ENCODE assay signal across 1 cellular context in the genomic region with DNA sequence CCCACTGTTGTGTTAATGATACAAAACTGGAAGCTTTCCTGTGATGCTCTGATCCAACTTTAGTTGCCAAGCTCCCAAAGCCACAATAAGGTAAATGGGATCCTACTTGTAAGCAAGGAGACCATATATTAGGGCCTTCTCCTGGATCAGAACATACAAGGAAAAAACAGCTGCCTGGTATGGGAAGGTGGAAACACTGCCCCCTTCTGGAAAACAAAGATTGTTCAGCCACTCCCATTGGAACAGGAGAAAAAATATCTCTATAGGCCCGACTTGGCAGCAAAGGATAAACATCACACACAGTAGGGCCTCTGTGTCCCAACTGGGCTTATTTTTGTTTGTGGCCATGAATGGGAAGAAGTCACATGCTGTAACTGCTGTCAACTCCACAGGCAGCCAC.
A peak's percentile ranks its signal among the peaks of the same experiment; 100 is the strongest.
TF ChIP-seq lines count a peak whose summit lies in the region.

No MANE protein-coding gene starts in this region.

TF ChIP-seq in K562, 482 proteins besides CTCF, POLR2A, EP300 and RAD21:
- TF ChIP-seq CHD7 (IDR thresholded peaks at IDR 0.05; ENCODE audit: low read depth, low read length) = no peak
- TF ChIP-seq ZKSCAN1 (IDR thresholded peaks at IDR 0.05; ENCODE audit: low read depth, low read length) = 0 out of 2 replicates have a peak, but pooled peaks have one; percentile 36
